ENCODE assay signal across 1 cellular context in the genomic region with DNA sequence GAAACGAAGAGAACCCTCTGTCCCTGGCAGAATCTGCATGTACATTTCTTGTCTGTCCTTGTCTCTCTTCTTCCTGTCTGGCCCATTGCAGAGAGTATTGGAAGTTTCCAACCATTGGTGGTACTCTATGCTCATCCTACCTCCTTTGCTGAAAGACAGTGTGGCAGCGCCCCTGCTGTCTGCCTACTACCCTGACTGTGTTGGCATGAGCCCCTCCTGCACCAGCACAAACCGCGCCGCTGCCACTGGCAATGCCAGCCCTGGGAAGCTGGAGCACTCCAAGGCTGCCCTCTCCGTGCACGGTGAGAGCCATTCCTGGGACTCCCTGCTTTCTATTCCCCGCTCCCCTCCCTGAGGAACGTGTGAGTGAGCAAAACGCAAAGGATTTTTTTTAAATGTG.
TF ChIP-seq lines count a peak whose summit lies in the region.

No MANE protein-coding gene starts in this region.

TF ChIP-seq in HCT116, 20 proteins besides CTCF, POLR2A, EP300 and RAD21 (continued from another document):
- no peak for TF ChIP-seq ZBTB33 (IDR thresholded peaks at IDR 0.05; ENCODE audit: extremely low read depth, insufficient replicate concordance, low read length)
- no peak for TF ChIP-seq SIN3A (IDR thresholded peaks at IDR 0.05; ENCODE audit: low read depth)
- no peak for TF ChIP-seq JUND (IDR thresholded peaks at IDR 0.05)
- TF ChIP-seq ZFX (IDR thresholded peaks at IDR 0.05): no peak
- no peak for TF ChIP-seq CBX3 (IDR thresholded peaks at IDR 0.05; ENCODE audit: low read depth)
- TF ChIP-seq, protein P1, sequence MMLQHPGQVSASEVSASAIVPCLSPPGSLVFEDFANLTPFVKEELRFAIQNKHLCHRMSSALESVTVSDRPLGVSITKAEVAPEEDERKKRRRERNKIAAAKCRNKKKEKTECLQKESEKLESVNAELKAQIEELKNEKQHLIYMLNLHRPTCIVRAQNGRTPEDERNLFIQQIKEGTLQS (IDR thresholded peaks at IDR 0.05): no peak
- TF ChIP-seq, protein P2, sequence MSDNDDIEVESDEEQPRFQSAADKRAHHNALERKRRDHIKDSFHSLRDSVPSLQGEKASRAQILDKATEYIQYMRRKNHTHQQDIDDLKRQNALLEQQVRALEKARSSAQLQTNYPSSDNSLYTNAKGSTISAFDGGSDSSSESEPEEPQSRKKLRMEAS (IDR thresholded peaks at IDR 0.05): no peak
- TF ChIP-seq TCF7L2 (IDR thresholded peaks at IDR 0.05; ENCODE audit: borderline replicate concordance, extremely low read depth, insufficient read depth, insufficient read length): no peak
- TF ChIP-seq POLR2AphosphoS5 (IDR thresholded peaks at IDR 0.05; ENCODE audit: low read depth, low read length): no peak
- TF ChIP-seq SRF (IDR thresholded peaks at IDR 0.05; ENCODE audit: low read depth): no peak
- TF ChIP-seq YY1 (IDR thresholded peaks at IDR 0.05; ENCODE audit: extremely low read depth, insufficient replicate concordance, low read depth, low read length): no peak
